Comparison of ENCODE assay signal across 12 cellular contexts in the genomic region with DNA sequence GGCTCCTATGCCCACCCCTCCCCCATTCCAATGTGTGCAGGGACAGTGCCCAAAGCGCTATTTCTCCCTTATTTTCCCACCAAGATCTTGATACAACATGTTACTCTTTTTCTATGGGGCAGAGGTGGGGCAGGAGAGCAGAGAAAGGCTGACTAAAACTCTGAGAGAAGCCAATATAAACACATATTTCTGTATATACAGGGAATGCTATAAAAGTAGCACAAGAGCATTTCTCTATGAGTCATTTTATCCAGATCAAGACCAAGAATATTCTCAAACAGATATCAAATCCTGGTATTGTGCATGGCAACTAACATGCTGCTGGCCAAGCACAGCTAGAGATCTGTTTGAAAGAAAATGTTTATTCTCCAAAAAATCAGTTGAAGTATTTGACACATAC. TPM values are rescaled to one million over a fixed set of nuclear protein-coding genes. Genes with fewer than 3 reads are reported as not detected.
DNase-seq lines count a peak whose midpoint lies in the region; ATAC-seq and TF ChIP-seq lines count a peak whose summit lies in the region.
"Had no signal": no experiment of that assay in that cellular context is flagged by ENCODE, and none has a peak within 500 bp of the region (broad histone marks: within the 10 kb centered on the region; RNA-seq: fewer than 3 reads in every experiment).

No MANE protein-coding gene starts in this region.

- H3K36me3 Mint-ChIP-seq in chondrocyte (ENCODE audit: low read depth): peaks cover 24% of the 10 kb centered on the region

- H3K27ac Mint-ChIP-seq in chondrocyte (ENCODE audit: unreplicated experiment): peak overlapping the region; percentile 56

- peaks cover 45% of the 10 kb centered on the region for H4K20me1 ChIP-seq in osteoblast (ENCODE audit: insufficient read depth, low read length)

- no peak overlapping the region for H2AFZ ChIP-seq in osteoblast (ENCODE audit: low read length)

- peak overlapping the region; percentile 29 for H3K4me3 Mint-ChIP-seq in chondrocyte (ENCODE audit: unreplicated experiment)

- no peak for ATAC-seq in GM18520 (IDR thresholded peaks at IDR 0.05; ENCODE audit: unreplicated experiment)
- ATAC-seq: left colon had no signal

- H3K9me3 ChIP-seq in osteoblast (ENCODE audit: low read depth, low read length): no peaks in the 10 kb centered on the region

- H3K36me3 ChIP-seq in osteoblast (ENCODE audit: insufficient read depth, low read length): peaks cover 46% of the 10 kb centered on the region

- H3K4me3 ChIP-seq in osteoblast (ENCODE audit: insufficient read depth, low read length): no peak overlapping the region

- DNase-seq in EH (ENCODE audit: low read depth) (peak; percentile 89), M059J (ENCODE audit: low read depth) (peak; percentile 85), chondrocyte (ENCODE audit: low spot score) (no peak), osteoblast (ENCODE audit: insufficient read length, low spot score, missing footprints) (peak; percentile 91), superior temporal gyrus (ENCODE audit: extremely low spot score) (no peak), NCI-H2081 treated with DMSO at 0.1 percent for 48 hours (lab: John Stamatoyannopoulos, UW) (no peak)
- DNase-seq in activated T-cell treated with anti-CD3 and anti-CD28 coated beads, Interleukin-2, amount 50 U/mL, for 1 hour: no peak
- DNase-seq: activated naive CD4-positive, alpha-beta T cell treated with Interleukin-2 at 50 U/mL for 16 hours; left colon; NCI-H2081; posterior cingulate gyrus had no signal

- H3K27me3 Mint-ChIP-seq in chondrocyte (ENCODE audit: low read depth): no peaks in the 10 kb centered on the region

- H3K4me1 Mint-ChIP-seq in chondrocyte (ENCODE audit: low read depth): peaks cover 72% of the 10 kb centered on the region

- peak overlapping the region; percentile 75 for H3K27ac ChIP-seq in osteoblast (ENCODE audit: low read depth, low read length)

- peak overlapping the region; percentile 56 for H3K4me2 ChIP-seq in osteoblast (ENCODE audit: insufficient read depth, low read length)

- TF ChIP-seq CTCF in chondrocyte (IDR thresholded peaks at IDR 0.05): no peak
- no peak for TF ChIP-seq CTCF in osteoblast (IDR thresholded peaks at IDR 0.05; ENCODE audit: extremely low read depth, low read depth, low read length)

- H3K9me3 Mint-ChIP-seq in chondrocyte (ENCODE audit: low read depth): no peaks in the 10 kb centered on the region

- peaks cover 68% of the 10 kb centered on the region for H3K79me2 ChIP-seq in osteoblast (ENCODE audit: insufficient read depth, low read length)

- peaks cover 46% of the 10 kb centered on the region for H3K4me1 ChIP-seq in osteoblast (ENCODE audit: insufficient read depth, low read length)

- H3K27me3 ChIP-seq in osteoblast (ENCODE audit: insufficient read depth, low read length): no peaks in the 10 kb centered on the region

RNA-seq across cellular contexts. Expression of a gene that starts 7.3 kb away (rescaled TPM):
- 37.9 and 58.6 TPM in 2 replicates for total RNA-seq in M059J (2014; rRNA removed; shearing (Covaris generic))
- 79.5 to 84.0 TPM (median 81.5 TPM) in 3 replicates for total RNA-seq in chondrocyte
- total RNA-seq in osteoblast: 78.9 and 80.2 TPM in 2 replicates

Comparison
In these comparisons a context has a peak if more than half of its experiments do, and no peak if none do; other contexts are left out.
1. DNase-seq: peak in EH (single experiment), M059J (single experiment) and osteoblast (single experiment); none in chondrocyte (single experiment), superior temporal gyrus (single experiment), activated T-cell treated with anti-CD3 and anti-CD28 coated beads, Interleukin-2, amount 50 U/mL, for 1 hour (single experiment) and NCI-H2081 treated with DMSO at 0.1 percent for 48 hours (single experiment).